8 cellular contexts compared by ENCODE assay signal in genomic region chr1:198056255-198056654, GRCh38.
DNase-seq lines count a peak whose midpoint lies in the region; ATAC-seq and TF ChIP-seq lines count a peak whose summit lies in the region.

No MANE protein-coding gene starts in this region.

- DNase-seq in cardiac muscle cell (ENCODE audit: low read depth in 1 of 2, low spot score in 1 of 2) (peak; percentile 2), left ventricle myocardium superior (no peak), brain microvascular endothelial cell (no peak), type B pancreatic cell (ENCODE audit: extremely low spot score, unreplicated experiment) (no peak), colonic mucosa (no peak), COLO829 (ENCODE audit: low spot score) (no peak)

- no peaks in the 10 kb centered on the region for H3K27me3 ChIP-seq in cardiac muscle cell
- H3K27me3 ChIP-seq in brain microvascular endothelial cell (replicated peaks), result no peaks in the 10 kb centered on the region
- no peaks in the 10 kb centered on the region for H3K27me3 ChIP-seq in colonic mucosa

- H3K27me3 Mint-ChIP-seq in type B pancreatic cell, result no peaks in the 10 kb centered on the region

- H3K4me3 Mint-ChIP-seq in type B pancreatic cell, result no peak overlapping the region

- no peaks in the 10 kb centered on the region for H3K4me1 ChIP-seq in cardiac muscle cell (ENCODE audit: low read depth)
- no peaks in the 10 kb centered on the region for H3K4me1 ChIP-seq in colonic mucosa

- H3K4me1 Mint-ChIP-seq in type B pancreatic cell (ENCODE audit: unreplicated experiment), result no peaks in the 10 kb centered on the region

- H3K9me3 Mint-ChIP-seq in type B pancreatic cell, result no peaks in the 10 kb centered on the region

- no peaks in the 10 kb centered on the region for H3K36me3 Mint-ChIP-seq in type B pancreatic cell

- H3K9ac ChIP-seq in colonic mucosa (ENCODE audit: low read depth in 2 of 2, low read length in 2 of 2), result no peak overlapping the region

- no peak overlapping the region for H3K4me3 ChIP-seq in cardiac muscle cell
- no peak overlapping the region for H3K4me3 ChIP-seq in brain microvascular endothelial cell (ENCODE audit: low read depth, low read length)
- H3K4me3 ChIP-seq in colonic mucosa, result no peak overlapping the region

- no peak overlapping the region for H3K27ac ChIP-seq in cardiac muscle cell
- no peak overlapping the region for H3K27ac ChIP-seq in brain microvascular endothelial cell
- H3K27ac ChIP-seq in colonic mucosa, result no peak overlapping the region

- ATAC-seq in left ventricle myocardium superior, result no peak
- ATAC-seq in HG03196 (IDR thresholded peaks at IDR 0.05; ENCODE audit: unreplicated experiment), result peak; percentile 61
- ATAC-seq in GM21723 (IDR thresholded peaks at IDR 0.05; ENCODE audit: unreplicated experiment), result no peak

- H3K27ac Mint-ChIP-seq in type B pancreatic cell, result no peak overlapping the region

- TF ChIP-seq CTCF in cardiac muscle cell (IDR thresholded peaks at IDR 0.05; ENCODE audit: low read depth, low read length), result no peak
- TF ChIP-seq CTCF in brain microvascular endothelial cell (IDR thresholded peaks at IDR 0.05; ENCODE audit: low read depth, low read length, missing control alignments), result peak; percentile 51
- peak; percentile 31 for TF ChIP-seq CTCF in type B pancreatic cell (conservative IDR thresholded peaks at IDR 0.05)
- TF ChIP-seq CTCF in colonic mucosa (IDR thresholded peaks at IDR 0.05), result no peak

- in situ Hi-C loops in brain microvascular endothelial cell (cut with HindIII; ENCODE audit: low pct_ligation_motif_present, low sequenced_read_pairs), result no loop called here

- H3K36me3 ChIP-seq in cardiac muscle cell (no peaks in the 10 kb centered on the region), brain microvascular endothelial cell (replicated peaks) (no peaks in the 10 kb centered on the region), colonic mucosa (no peaks in the 10 kb centered on the region)

- H3K9me3 ChIP-seq in cardiac muscle cell (ENCODE audit: low read depth), result no peaks in the 10 kb centered on the region
- no peaks in the 10 kb centered on the region for H3K9me3 ChIP-seq in colonic mucosa

- intact Hi-C loops in left ventricle myocardium superior (cut with micrococcal nuclease) (no loop called here), colonic mucosa (cut with DNase I) (no loop called here)

Comparison
In these comparisons a context has a peak if more than half of its experiments do, and no peak if none do; other contexts are left out.
1. DNase-seq: peak in cardiac muscle cell (2 of 2); none in left ventricle myocardium superior (single experiment), brain microvascular endothelial cell (single experiment), type B pancreatic cell (single experiment), colonic mucosa (single experiment) and COLO829 (single experiment).
2. CTCF ChIP-seq: peak in brain microvascular endothelial cell (single experiment) and type B pancreatic cell (single experiment); none in cardiac muscle cell (single experiment) and colonic mucosa (single experiment).